In the genomic region with DNA sequence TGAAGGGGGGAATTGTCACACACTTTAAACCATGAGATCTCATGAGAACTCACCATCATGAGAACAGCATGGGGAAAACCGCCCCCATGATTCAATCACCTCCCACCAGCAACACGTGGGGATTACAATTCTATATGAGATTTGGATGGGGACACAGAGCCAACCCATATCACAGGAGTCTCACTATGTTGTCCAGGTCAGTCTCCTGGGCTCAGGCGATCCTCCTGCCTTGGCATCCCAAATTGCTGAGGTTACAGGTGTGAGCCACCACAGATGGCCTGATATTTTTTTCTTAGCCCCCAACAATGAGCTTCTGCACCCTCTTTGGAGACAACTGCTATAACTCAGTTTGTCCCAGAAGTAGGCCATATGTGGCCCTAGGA, we compare ENCODE assay signal across 11 cellular contexts. TPM values are rescaled to one million over a fixed set of nuclear protein-coding genes. Genes with fewer than 3 reads are reported as not detected.
DNase-seq lines count a peak whose midpoint lies in the region; ATAC-seq and TF ChIP-seq lines count a peak whose summit lies in the region.
"Had no signal": no experiment of that assay in that cellular context is flagged by ENCODE, and none has a peak within 500 bp of the region (broad histone marks: within the 10 kb centered on the region; RNA-seq: fewer than 3 reads in every experiment).

No MANE protein-coding gene starts in this region.

- no peaks in the 10 kb centered on the region for H3K36me3 ChIP-seq in CD8-positive, alpha-beta T cell (ENCODE audit: insufficient read depth, low read length)
- H3K36me3 ChIP-seq in Karpas-422 (ENCODE audit: insufficient read depth, low read length), result no peaks in the 10 kb centered on the region
- no peaks in the 10 kb centered on the region for H3K36me3 ChIP-seq in mammary epithelial cell (ENCODE audit: insufficient read depth, low read length)

- POLR2A ChIA-PET in CD8-positive, alpha-beta T cell (lab: Charles Lee), result interaction anchor here (0.8 to 6.8 kb wide), 6 partner anchors 8 to 124 kb away, joined by 3 to 106 read pairs (median 8); partner anchors contain the start of gene MORC3

- CTCF ChIA-PET in CD8-positive, alpha-beta T cell (lab: Charles Lee), result interaction anchor here (1.2 to 6.3 kb wide), 5 partner anchors 9 to 156 kb away, joined by 3 to 41 read pairs (median 4); partner anchors contain the start of gene MORC3
- CTCF ChIA-PET in mammary epithelial cell (lab: Charles Lee; ENCODE audit: low non-redundant PET), result no interaction called here

- no peaks in the 10 kb centered on the region for H4K20me1 ChIP-seq in Karpas-422 (ENCODE audit: insufficient read depth, low read depth, low read length)
- H4K20me1 ChIP-seq in mammary epithelial cell (ENCODE audit: insufficient read depth, low read length), result no peaks in the 10 kb centered on the region

- ATAC-seq in CD8-positive, alpha-beta T cell, result no peak
- peak; percentile 45 for ATAC-seq in omental fat pad (ENCODE audit: low FRiP score)

- no peak for TF ChIP-seq CTCF in CD8-positive, alpha-beta T cell (IDR thresholded peaks at IDR 0.05)
- TF ChIP-seq CTCF in mammary epithelial cell (conservative IDR thresholded peaks at IDR 0.05 in 1 of 2, IDR thresholded peaks at IDR 0.05 in 1 of 2; ENCODE audit: extremely low read depth in 1 of 2, insufficient read depth in 1 of 2, low read depth in 1 of 2, low read length in 2 of 2) (no peak), omental fat pad (IDR thresholded peaks at IDR 0.05) (no peak)

- no peaks in the 10 kb centered on the region for H3K27me3 ChIP-seq in CD8-positive, alpha-beta T cell (ENCODE audit: insufficient read depth, low read length)
- no peaks in the 10 kb centered on the region for H3K27me3 ChIP-seq in Karpas-422 (ENCODE audit: low read length)
- H3K27me3 ChIP-seq in mammary epithelial cell (ENCODE audit: insufficient read depth, low read length), result no peaks in the 10 kb centered on the region

- H3K27ac ChIP-seq in CD8-positive, alpha-beta T cell (ENCODE audit: low read depth, low read length), result peak overlapping the region; percentile 72
- H3K27ac ChIP-seq in Karpas-422 (ENCODE audit: low read length) (no peak overlapping the region), mammary epithelial cell (ENCODE audit: insufficient read depth, low read depth, low read length) (no peak overlapping the region)

- peak overlapping the region; percentile 85 for H3K4me3 Mint-ChIP-seq in CD8-positive, alpha-beta T cell

- H3K4me2 ChIP-seq in Karpas-422 (ENCODE audit: low read depth, low read length, poor library complexity, severe bottlenecking), result peak overlapping the region; percentile 40
- no peak overlapping the region for H3K4me2 ChIP-seq in mammary epithelial cell (ENCODE audit: insufficient read depth, low read depth, low read length)

- 100% methylated on average over 2 of the region's 3 CpGs for WGBS in mammary epithelial cell (ENCODE audit: low coverage, missing lambda C conversion rate)

- peaks cover 37% of the 10 kb centered on the region for H3K4me1 Mint-ChIP-seq in CD8-positive, alpha-beta T cell (ENCODE audit: low read depth)

- H3K79me2 ChIP-seq in Karpas-422 (ENCODE audit: low read length) (no peaks in the 10 kb centered on the region), mammary epithelial cell (ENCODE audit: insufficient read depth, low read length) (no peaks in the 10 kb centered on the region)

- H3K9me2 ChIP-seq in Karpas-422 (replicated peaks; ENCODE audit: insufficient read depth, low read length), result no peaks in the 10 kb centered on the region

- H3K4me3 ChIP-seq in CD8-positive, alpha-beta T cell (ENCODE audit: low read depth, low read length), result peak overlapping the region; percentile 47
- no peak overlapping the region for H3K4me3 ChIP-seq in Karpas-422 (ENCODE audit: low read length)
- H3K4me3 ChIP-seq in mammary epithelial cell (replicated peaks in 1 of 3; ENCODE audit: insufficient read depth in 1 of 3, low read depth in 2 of 3, low read length in 3 of 3), result no peak overlapping the region

- BruUV-seq in mammary epithelial cell (replicated peaks; lab: Mats Ljungman, UMichigan), result no TSS peak

- no peak overlapping the region for H3K9ac ChIP-seq in Karpas-422 (ENCODE audit: low read length)
- H3K9ac ChIP-seq in mammary epithelial cell (ENCODE audit: insufficient read depth, low read length), result no peak overlapping the region

- H3K27ac Mint-ChIP-seq in CD8-positive, alpha-beta T cell, result peak overlapping the region; percentile 97

- no peaks in the 10 kb centered on the region for H3K9me3 Mint-ChIP-seq in CD8-positive, alpha-beta T cell

- H2AFZ ChIP-seq in Karpas-422 (ENCODE audit: low read length) (no peak overlapping the region), mammary epithelial cell (ENCODE audit: low read depth, low read length) (peak overlapping the region; percentile 81)

- H3K36me3 Mint-ChIP-seq in CD8-positive, alpha-beta T cell, result peaks cover 10% of the 10 kb centered on the region

- H3K27me3 Mint-ChIP-seq in CD8-positive, alpha-beta T cell (ENCODE audit: low read depth), result no peaks in the 10 kb centered on the region

- DNase-seq in CD8-positive, alpha-beta T cell, result no peak
- DNase-seq in Karpas-422 (no peak), mammary epithelial cell (no peak), omental fat pad (ENCODE audit: low spot score) (no peak), D341Med (ENCODE audit: low spot score) (no peak), SIG-M5 treated with dmso at 0.1 percent for 504 hours (lab: John Stamatoyannopoulos, UW; ENCODE audit: unreplicated experiment) (no peak), cerebellar cortex (ENCODE audit: low spot score) (no peak), GDM1 (lab: John Stamatoyannopoulos, UW) (no peak)
- DNase-seq: islet precursor cell, NCI-H226, retina had no signal

- intact Hi-C loops in CD8-positive, alpha-beta T cell (cut with DNase I, micrococcal nuclease), result no loop called here
- intact Hi-C loops in mammary epithelial cell (cut with micrococcal nuclease), result no loop called here

- in situ Hi-C loops in mammary epithelial cell (cut with MboI; ENCODE audit: low sequenced_read_pairs in 2 of 2), result no loop called here

- dilution Hi-C loops in mammary epithelial cell (cut with HindIII; ENCODE audit: low sequenced_read_pairs), result no loop called here

- peaks cover 28% of the 10 kb centered on the region for H3K4me1 ChIP-seq in CD8-positive, alpha-beta T cell (ENCODE audit: insufficient read depth, low read length)
- H3K4me1 ChIP-seq in Karpas-422 (ENCODE audit: low read length), result peaks cover 10% of the 10 kb centered on the region
- H3K4me1 ChIP-seq in mammary epithelial cell (ENCODE audit: insufficient read depth, low read length), result peaks cover 14% of the 10 kb centered on the region

- H3K9me3 ChIP-seq in CD8-positive, alpha-beta T cell (ENCODE audit: low read length), result no peaks in the 10 kb centered on the region
- H3K9me3 ChIP-seq in Karpas-422 (ENCODE audit: low read length), result no peaks in the 10 kb centered on the region
- H3K9me3 ChIP-seq in mammary epithelial cell (replicated peaks; ENCODE audit: insufficient read depth, low read length), result no peaks in the 10 kb centered on the region

RNA-seq across cellular contexts. Expression of gene MORC3, which starts 22.5 kb away (rescaled TPM):
- 10 to 100 TPM; 48.7 to 52.1 TPM for total RNA-seq in CD8-positive, alpha-beta T cell
- 13.8 and 15.9 TPM in 2 replicates for total RNA-seq in Karpas-422 (2014; rRNA removed; shearing (Covaris generic); ENCODE audit: low replicate concordance)
- 10 to 100 TPM; 32.3 to 44.2 TPM for total RNA-seq in mammary epithelial cell
- 11.9 TPM for polyA plus RNA-seq in mammary epithelial cell
- 14.8 TPM for polyA minus RNA-seq in mammary epithelial cell
- total RNA-seq in omental fat pad, result 10 to 100 TPM; 26.8 to 43.2 (median 34.1) TPM
